11 cellular contexts compared by ENCODE assay signal in the genomic region with DNA sequence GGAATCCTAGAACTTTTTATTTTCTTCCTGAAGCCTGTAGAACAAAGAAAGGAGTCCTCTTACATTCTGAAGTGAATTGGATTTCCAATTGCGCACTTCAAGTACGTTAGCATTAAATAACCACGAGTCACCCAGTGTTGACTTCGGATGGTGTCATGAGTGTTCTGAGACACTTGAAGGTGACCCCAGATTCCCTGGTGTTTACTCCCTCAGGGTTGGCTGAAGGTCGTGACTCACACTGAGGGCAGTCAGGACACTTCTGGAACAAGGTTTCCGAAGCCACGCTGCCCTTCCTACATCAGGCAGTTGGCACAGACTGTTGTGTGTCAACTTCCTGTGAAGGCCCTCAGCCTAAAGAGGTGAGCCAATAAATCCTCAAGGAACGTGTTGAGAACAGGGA.
DNase-seq lines count a peak whose midpoint lies in the region; ATAC-seq, FAIRE-seq and TF ChIP-seq lines count a peak whose summit lies in the region.
"Had no signal": no experiment of that assay in that cellular context is flagged by ENCODE, and none has a peak within 500 bp of the region (broad histone marks: within the 10 kb centered on the region; RNA-seq: fewer than 3 reads in every experiment).

No MANE protein-coding gene starts in this region.

- no peak overlapping the region for H2BK5ac ChIP-seq in H9 (ENCODE audit: insufficient read length, low read length)

- DNase-seq in HTR-8/SVneo (ENCODE audit: insufficient read length, low spot score) (peak; percentile 28), coronary artery (ENCODE audit: low spot score) (peak; percentile 94), lower leg skin (ENCODE audit: low spot score in 2 of 2) (peak; percentile 65 to 86), thoracic aorta (ENCODE audit: low spot score) (peak; percentile 81), H9 (no peak)
- DNase-seq in activated T-cell treated with anti-CD3 and anti-CD28 coated beads, Interleukin-2, amount 50 U/mL, for 1 hour, result no peak
- DNase-seq: activated T-cell treated with anti-CD3 and anti-CD28 coated beads, Interleukin-2, amount 50 U/mL, for 4 hours; glutamatergic neuron; NCI-H1436 had no signal

- no peak overlapping the region for H3T11ph ChIP-seq in H9 (ENCODE audit: low read length)

- no peak overlapping the region for H4K8ac ChIP-seq in H9 (replicated peaks; ENCODE audit: insufficient read length, low read depth, low read length)

- no peak overlapping the region for H4K91ac ChIP-seq in H9 (ENCODE audit: insufficient read length, low read depth, low read length)

- no peak overlapping the region for H3K27ac Mint-ChIP-seq in H9

- H3K4me2 ChIP-seq in H9 (ENCODE audit: insufficient read depth, insufficient read length, low read length), result no peak overlapping the region

- H3K4me3 ChIP-seq in coronary artery, result peak overlapping the region; percentile 20
- no peak overlapping the region for H3K4me3 ChIP-seq in lower leg skin (ENCODE audit: low read depth, poor library complexity, severe bottlenecking)
- peak overlapping the region; percentile 51 for H3K4me3 ChIP-seq in thoracic aorta

- ATAC-seq in thoracic aorta (ENCODE audit: insufficient number of reproducible peaks, low FRiP score, low read depth) (peak; percentile 93), GM18517 (IDR thresholded peaks at IDR 0.05; ENCODE audit: unreplicated experiment) (no peak), HG03108 (IDR thresholded peaks at IDR 0.05; ENCODE audit: unreplicated experiment) (no peak)
- ATAC-seq: activated T-cell treated with anti-CD3 and anti-CD28 coated beads, Interleukin-2, amount 50 U/mL, for 4 hours had no signal

- no peak overlapping the region for H2BK15ac ChIP-seq in H9 (ENCODE audit: low read depth, low read length)

- H3K4ac ChIP-seq in H9 (ENCODE audit: low read depth, low read length), result no peak overlapping the region

- peak; percentile 28 for FAIRE-seq in HTR-8/SVneo (lab: Jason Lieb, UNC)

- H3K9me3 ChIP-seq in thoracic aorta (no peaks in the 10 kb centered on the region), H9 (ENCODE audit: control insufficient read depth, low read depth, low read length) (no peaks in the 10 kb centered on the region)

- H3K4me3 Mint-ChIP-seq in H9, result no peak overlapping the region
- H3K4me3 Mint-ChIP-seq: activated T-cell treated with anti-CD3 and anti-CD28 coated beads, Interleukin-2, amount 50 U/mL, for 4 hours had no signal

- H3K23me2 ChIP-seq in H9 (ENCODE audit: insufficient read length, low read depth, low read length, poor library complexity, severe bottlenecking), result no peaks in the 10 kb centered on the region

- no peaks in the 10 kb centered on the region for H3K36me3 ChIP-seq in thoracic aorta

- WGBS in lower leg skin, 2 donors, result 42 to 53% methylated on average over 8 of the region's 8 CpGs
- WGBS in H9 (ENCODE audit: extremely low coverage, insufficient read length, low lambda C conversion rate), result no CpG with 5 or more reads among the region's 8 CpGs

- H2BK12ac ChIP-seq in H9 (ENCODE audit: insufficient read length, low read depth, low read length), result no peak overlapping the region

- H3K27me3 Mint-ChIP-seq in H9 (ENCODE audit: low read depth), result peaks cover 2% of the 10 kb centered on the region; the same call in 1 of the 2 replicates

- H3K27me3 ChIP-seq in thoracic aorta (replicated peaks; ENCODE audit: insufficient read depth) (no peaks in the 10 kb centered on the region), H9 (ENCODE audit: insufficient read depth, low read length) (no peaks in the 10 kb centered on the region)

- no peaks in the 10 kb centered on the region for H3K79me1 ChIP-seq in H9 (ENCODE audit: insufficient read depth, low read depth, low read length, poor library complexity, severe bottlenecking)

- H3K9ac ChIP-seq in H9 (ENCODE audit: extremely low read depth, insufficient read length, low read length), result no peak overlapping the region

- H4K5ac ChIP-seq in H9 (ENCODE audit: insufficient read length, low read depth, low read length), result no peak overlapping the region

- H4K20me1 ChIP-seq in H9 (ENCODE audit: control insufficient read depth, insufficient read depth, insufficient read length), result no peaks in the 10 kb centered on the region

- no peak overlapping the region for H2BK120ac ChIP-seq in H9 (ENCODE audit: low read depth, low read length, poor library complexity, severe bottlenecking)

- H3K4me1 Mint-ChIP-seq in H9, result peaks cover 7% of the 10 kb centered on the region in 2 experiments; a peak in 3 of 4 replicates

- peaks cover 0 to 4% of the 10 kb centered on the region in 2 experiments; a peak in 2 of 5 replicates for H3K9me3 Mint-ChIP-seq in H9
- H3K9me3 Mint-ChIP-seq: activated T-cell treated with anti-CD3 and anti-CD28 coated beads, Interleukin-2, amount 50 U/mL, for 4 hours had no signal

- TF ChIP-seq CTCF in coronary artery (IDR thresholded peaks at IDR 0.05), result no peak
- no peak for TF ChIP-seq CTCF in lower leg skin (IDR thresholded peaks at IDR 0.05)
- TF ChIP-seq CTCF in thoracic aorta (IDR thresholded peaks at IDR 0.05), result no peak
- TF ChIP-seq CTCF in H9 (conservative IDR thresholded peaks at IDR 0.05), result no peak

- H3K14ac ChIP-seq in H9 (ENCODE audit: insufficient read depth, low read length), result no peak overlapping the region

- H3K4me1 ChIP-seq in thoracic aorta (ENCODE audit: control insufficient read depth in 1 of 2, low read depth in 2 of 2) (peaks cover 4 to 36% of the 10 kb centered on the region in 2 donors), H9 (ENCODE audit: insufficient read depth, low read length) (no peaks in the 10 kb centered on the region)

- intact Hi-C loops in lower leg skin (cut with DNase I; ENCODE audit: low total_unique reads), result no loop called here

- H3K79me2 ChIP-seq in H9 (ENCODE audit: insufficient read depth, low read length), result no peaks in the 10 kb centered on the region

- no peak overlapping the region for H2AK5ac ChIP-seq in H9 (ENCODE audit: insufficient read length, low read length)

- TF ChIP-seq POLR2A in lower leg skin (IDR thresholded peaks at IDR 0.05), result no peak

- H3K56ac ChIP-seq in H9 (ENCODE audit: insufficient read length, low read depth, low read length), result no peak overlapping the region

- H3K36me3 Mint-ChIP-seq in H9 (ENCODE audit: insufficient read depth in 1 of 3, low read depth in 3 of 3), result no peaks in the 10 kb centered on the region; a peak in 1 of 7 replicates

- H2BK20ac ChIP-seq in H9 (ENCODE audit: low read depth, low read length, poor library complexity, severe bottlenecking), result no peak overlapping the region

- no peak overlapping the region for H3K23ac ChIP-seq in H9 (ENCODE audit: insufficient read length, low read depth, low read length)

- H3K18ac ChIP-seq in H9 (ENCODE audit: insufficient read length, low read depth, low read length), result no peak overlapping the region

- peak overlapping the region; percentile 79 to 87 for H3K27ac ChIP-seq in coronary artery
- H3K27ac ChIP-seq in thoracic aorta, result peak overlapping the region; percentile 88 to 96
- no peak overlapping the region for H3K27ac ChIP-seq in H9 (ENCODE audit: insufficient read length, low read depth, low read length)

- H2AFZ ChIP-seq in H9 (ENCODE audit: low read length), result no peak overlapping the region

Comparison
In these comparisons a context has a peak if more than half of its experiments do, and no peak if none do; other contexts are left out.
1. DNase-seq: peak in HTR-8/SVneo (single experiment), coronary artery (single experiment), lower leg skin (2 of 2) and thoracic aorta (single experiment); none in activated T-cell treated with anti-CD3 and anti-CD28 coated beads, Interleukin-2, amount 50 U/mL, for 1 hour (single experiment) and H9 (single experiment).